In genomic region chr7:142303650-142304049, GRCh38 we compare ENCODE assay signal across 9 cellular contexts. TPM values are rescaled to one million over a fixed set of nuclear protein-coding genes. Genes with fewer than 3 reads are reported as not detected.
DNase-seq lines count a peak whose midpoint lies in the region; ATAC-seq and TF ChIP-seq lines count a peak whose summit lies in the region.
"Had no signal": no experiment of that assay in that cellular context is flagged by ENCODE, and none has a peak within 500 bp of the region (broad histone marks: within the 10 kb centered on the region; RNA-seq: fewer than 3 reads in every experiment).

No MANE protein-coding gene starts in this region.

- intact Hi-C loops in posterior cingulate gyrus (cut with DNase I), result no loop called here

- no peak overlapping the region for H3K4me3 ChIP-seq in BLaER1 treated with 17β-estradiol and CSF1 and Interleukin-3, amounts not matched to agents 10 nM and 100 nM
- H3K4me3 ChIP-seq in OCI-LY1 (ENCODE audit: low read depth, low read length, poor library complexity, severe bottlenecking) (no peak overlapping the region), mesenchymal stem cell (ENCODE audit: insufficient read depth in 1 of 2, low read depth in 1 of 2, low read length in 2 of 2) (no peak overlapping the region)

- H3K79me1 ChIP-seq in mesenchymal stem cell (replicated peaks; ENCODE audit: low read length, poor library complexity, severe bottlenecking), result no peaks in the 10 kb centered on the region

- H2AFZ ChIP-seq in OCI-LY1 (ENCODE audit: low read length), result no peak overlapping the region
- no peak overlapping the region for H2AFZ ChIP-seq in mesenchymal stem cell (ENCODE audit: low read depth, low read length)

- H3K9ac ChIP-seq in BLaER1 treated with 17β-estradiol and CSF1 and Interleukin-3, amounts not matched to agents 10 nM and 100 nM, result no peak overlapping the region
- H3K9ac ChIP-seq in OCI-LY1 (ENCODE audit: low read length), result no peak overlapping the region
- H3K9ac ChIP-seq in mesenchymal stem cell (ENCODE audit: low read length), result no peak overlapping the region

- H2BK5ac ChIP-seq in mesenchymal stem cell (ENCODE audit: low read depth, low read length, poor library complexity, severe bottlenecking), result no peak overlapping the region

- peak overlapping the region in 8 of 11 experiments; percentile 21 to 67 (median 49); a peak in 14 of 22 replicates for H3K4me2 ChIP-seq in BLaER1 treated with 17β-estradiol and CSF1 and Interleukin-3, amounts not matched to agents 10 nM and 100 nM
- H3K4me2 ChIP-seq in OCI-LY1 (ENCODE audit: low read length), result no peak overlapping the region
- no peak overlapping the region for H3K4me2 ChIP-seq in mesenchymal stem cell (ENCODE audit: low read length, poor library complexity, severe bottlenecking)

- H4K91ac ChIP-seq in mesenchymal stem cell (ENCODE audit: low read length), result no peak overlapping the region

- H2AK5ac ChIP-seq in mesenchymal stem cell (ENCODE audit: low read length, severe bottlenecking), result no peak overlapping the region

- H3K9me3 ChIP-seq in BLaER1 treated with 17β-estradiol and CSF1 and Interleukin-3, amounts not matched to agents 10 nM and 100 nM (replicated peaks in 1 of 11), result no peaks in the 10 kb centered on the region
- no peaks in the 10 kb centered on the region for H3K9me3 ChIP-seq in OCI-LY1 (ENCODE audit: low read length)
- no peaks in the 10 kb centered on the region for H3K9me3 ChIP-seq in mesenchymal stem cell (ENCODE audit: control insufficient read depth, low read length)

- peak overlapping the region in 1 of 11 experiments; percentile 41; a peak in 1 of 22 replicates for H3K27ac ChIP-seq in BLaER1 treated with 17β-estradiol and CSF1 and Interleukin-3, amounts not matched to agents 10 nM and 100 nM
- H3K27ac ChIP-seq in OCI-LY1 (ENCODE audit: low read depth, low read length, poor library complexity, severe bottlenecking) (no peak overlapping the region), foreskin keratinocyte (no peak overlapping the region), mesenchymal stem cell (ENCODE audit: low read length, poor library complexity, severe bottlenecking) (no peak overlapping the region)
- H3K27ac ChIP-seq: epithelial cell of prostate had no signal

- DNase-seq in foreskin keratinocyte, result peak in 1 of 2 donors; percentile 15
- DNase-seq in mesenchymal stem cell, result no peak
- DNase-seq in anterior cingulate cortex (lab: John Stamatoyannopoulos, UW), result no peak
- DNase-seq in posterior cingulate gyrus, result no peak

- H4K20me1 ChIP-seq in BLaER1 treated with 17β-estradiol and CSF1 and Interleukin-3, amounts not matched to agents 10 nM and 100 nM, result no peaks in the 10 kb centered on the region
- no peaks in the 10 kb centered on the region for H4K20me1 ChIP-seq in OCI-LY1 (ENCODE audit: insufficient read depth, low read length)

- no peaks in the 10 kb centered on the region for H3K79me2 ChIP-seq in OCI-LY1 (ENCODE audit: insufficient read depth, low read length)

- no peak overlapping the region for H2BK15ac ChIP-seq in mesenchymal stem cell (ENCODE audit: low read depth, poor library complexity, severe bottlenecking)

- H3K27me3 ChIP-seq in BLaER1 treated with 17β-estradiol and CSF1 and Interleukin-3, amounts not matched to agents 10 nM and 100 nM, result no peaks in the 10 kb centered on the region
- H3K27me3 ChIP-seq in OCI-LY1 (ENCODE audit: insufficient read depth, low read length) (no peaks in the 10 kb centered on the region), foreskin keratinocyte (peaks cover 2% of the 10 kb centered on the region), mesenchymal stem cell (ENCODE audit: control insufficient read depth in 1 of 2, insufficient read depth in 1 of 2, low read length in 2 of 2) (peaks cover 8 to 16% of the 10 kb centered on the region in 2 experiments)

- TF ChIP-seq CTCF in OCI-LY1 (IDR thresholded peaks at IDR 0.05; ENCODE audit: low read length) (peak; percentile 62), foreskin keratinocyte (conservative IDR thresholded peaks at IDR 0.05) (peak; percentile 49)

- no peaks in the 10 kb centered on the region for H3K36me3 ChIP-seq in BLaER1 treated with 17β-estradiol and CSF1 and Interleukin-3, amounts not matched to agents 10 nM and 100 nM
- H3K36me3 ChIP-seq in OCI-LY1 (ENCODE audit: insufficient read depth, low read length), result no peaks in the 10 kb centered on the region
- H3K36me3 ChIP-seq in mesenchymal stem cell (ENCODE audit: control insufficient read depth in 1 of 2, insufficient read depth in 2 of 2, low read depth in 1 of 2, low read length in 2 of 2), result no peaks in the 10 kb centered on the region

- H3F3A ChIP-seq in OCI-LY1 (ENCODE audit: insufficient read depth, low read length), result no peaks in the 10 kb centered on the region

- H3K23ac ChIP-seq in mesenchymal stem cell (ENCODE audit: low read length in 2 of 2), result no peak overlapping the region

- H3K4ac ChIP-seq in mesenchymal stem cell (ENCODE audit: low read depth in 1 of 2, low read length in 2 of 2), result no peak overlapping the region

- H4K8ac ChIP-seq in mesenchymal stem cell (ENCODE audit: low read length), result no peak overlapping the region

- no peak overlapping the region for H3K18ac ChIP-seq in mesenchymal stem cell (ENCODE audit: low read depth in 1 of 2, low read length in 2 of 2)

- 0% methylated on average over 1 of the region's 2 CpGs for WGBS in mesenchymal stem cell

- H3K4me1 ChIP-seq in BLaER1 treated with 17β-estradiol and CSF1 and Interleukin-3, amounts not matched to agents 10 nM and 100 nM, result peaks cover 19 to 55% (median 43%) of the 10 kb centered on the region in 10 experiments
- H3K4me1 ChIP-seq in OCI-LY1 (ENCODE audit: insufficient read depth, low read length, severe bottlenecking), result no peaks in the 10 kb centered on the region
- no peaks in the 10 kb centered on the region for H3K4me1 ChIP-seq in foreskin keratinocyte
- H3K4me1 ChIP-seq in mesenchymal stem cell (ENCODE audit: control insufficient read depth, insufficient read depth, low read depth, low read length), result no peaks in the 10 kb centered on the region

- no peak overlapping the region for H3K14ac ChIP-seq in mesenchymal stem cell (ENCODE audit: low read length in 2 of 2)

- no peak overlapping the region for H2BK12ac ChIP-seq in mesenchymal stem cell (ENCODE audit: low read length in 2 of 2)

- H2BK120ac ChIP-seq in mesenchymal stem cell (ENCODE audit: low read depth, low read length), result no peak overlapping the region

- ATAC-seq in GM18498 (IDR thresholded peaks at IDR 0.05; ENCODE audit: unreplicated experiment) (peak; percentile 58), foreskin keratinocyte (peak; percentile 45), GM18868 (IDR thresholded peaks at IDR 0.05; ENCODE audit: unreplicated experiment) (no peak)

- H3K9me2 ChIP-seq in OCI-LY1 (ENCODE audit: low read depth, low read length), result no peaks in the 10 kb centered on the region

RNA-seq across cellular contexts. Expression of gene PRSS58, which starts 45.8 kb away (rescaled TPM):
- total RNA-seq in foreskin keratinocyte, result not detected in 2 replicates
- polyA plus RNA-seq in foreskin keratinocyte, result not detected in 2 replicates
- not detected for polyA plus RNA-seq in mesenchymal stem cell (2013, experiment 1 of 2)
- not detected for polyA plus RNA-seq in mesenchymal stem cell (2013, experiment 2 of 2)

Comparison
In these comparisons a context has a peak if more than half of its experiments do, and no peak if none do; other contexts are left out.
1. H3K4me2 ChIP-seq: peak in BLaER1 treated with 17β-estradiol and CSF1 and Interleukin-3, amounts not matched to agents 10 nM and 100 nM (8 of 11); none in OCI-LY1 (single experiment) and mesenchymal stem cell (single experiment).